In the genomic region with DNA sequence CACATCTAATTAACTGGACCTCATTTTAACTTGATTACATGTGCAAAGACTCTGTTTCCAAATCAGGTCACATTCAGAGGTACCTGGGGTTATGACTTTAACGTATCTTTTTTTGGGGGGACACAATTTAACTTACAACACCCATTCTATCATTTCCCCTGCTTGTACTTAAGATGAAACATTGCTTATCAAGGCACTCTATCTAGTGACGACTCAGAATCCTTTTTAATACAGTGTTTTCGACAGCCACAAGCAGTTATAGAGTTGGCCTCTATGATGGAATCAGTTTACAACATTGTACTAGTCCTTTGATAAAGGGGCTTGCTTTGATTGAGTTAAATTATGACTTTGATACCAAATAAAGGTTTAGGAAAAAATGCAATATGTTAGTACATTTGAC, we compare ENCODE assay signal across 9 cellular contexts.
"Had no signal": no experiment of that assay in that cellular context is flagged by ENCODE, and none has a peak within 500 bp of the region (broad histone marks: within the 10 kb centered on the region; RNA-seq: fewer than 3 reads in every experiment).

No MANE protein-coding gene starts in this region.

- H3K4me2 ChIP-seq: GM23338 had no signal

- H3K9me3 ChIP-seq: HAP-1 had no signal

- H3K4me1 ChIP-seq: HAP-1 had no signal

- H3K27ac ChIP-seq: GM23248 had no signal

- H3K27ac Mint-ChIP-seq: GM23338, H9, HFFc6 had no signal

- ATAC-seq: GM23338, HCT116 had no signal

- H3K9ac ChIP-seq: GM23248 had no signal

- H2AFZ ChIP-seq: GM23248, GM23338 had no signal

- H3K4me3 Mint-ChIP-seq: GM23338, H9, HFFc6 had no signal

- H3K9me3 Mint-ChIP-seq: GM23338, H9, HFFc6 had no signal

- H3K4me3 ChIP-seq: GM23248, GM23338, HAP-1 had no signal

- H3K36me3 ChIP-seq: HAP-1 had no signal

- DNase-seq: GM23248, GOT3, H7, H9, HCEC 1CT, HFFc6 had no signal
